1 cellular context compared by ENCODE assay signal in the genomic region with DNA sequence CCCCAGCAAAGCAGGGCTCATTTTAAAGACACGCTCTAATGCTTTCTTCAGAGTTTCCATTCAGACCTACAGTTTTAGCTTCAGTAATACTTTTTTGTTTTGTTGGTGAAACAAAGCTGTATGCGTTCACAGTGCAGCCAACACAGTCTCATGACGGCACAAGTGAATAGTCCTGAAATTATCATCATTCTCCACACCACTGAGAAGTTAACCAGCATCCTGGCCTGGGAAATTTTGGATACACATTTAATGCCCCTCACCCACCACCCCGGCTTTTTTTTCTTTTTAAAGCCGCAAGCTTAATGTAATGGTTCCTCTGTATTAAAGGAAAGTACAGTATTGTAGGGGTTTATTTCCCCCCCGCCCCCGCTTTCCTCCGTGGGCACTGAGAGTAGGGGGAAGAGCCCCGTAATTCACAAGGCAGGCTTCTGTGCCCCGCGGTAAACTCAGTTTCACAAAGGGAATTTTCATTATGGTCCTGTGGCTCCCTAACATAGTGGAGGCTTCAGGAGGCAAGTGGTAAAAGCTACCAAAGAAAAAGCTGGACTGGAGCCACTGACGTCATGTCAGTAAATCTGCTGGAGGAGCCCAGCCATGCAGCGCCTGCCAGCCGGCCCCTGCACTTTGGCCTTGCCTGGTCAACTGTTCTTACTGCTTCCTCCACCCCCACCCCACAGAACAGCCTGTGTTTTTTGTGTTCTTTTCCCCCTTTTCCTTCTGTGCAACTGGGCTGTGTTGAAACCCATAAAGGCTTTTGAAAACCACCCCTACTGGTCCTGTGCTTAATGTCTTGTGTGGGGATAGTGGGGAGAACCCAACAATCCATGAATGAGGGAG.
TF ChIP-seq lines count a peak whose summit lies in the region.

No MANE protein-coding gene starts in this region.

TF ChIP-seq in HEK293, 187 proteins besides CTCF, POLR2A, EP300 and RAD21 (continued from another document):
- TF ChIP-seq HIC1 (tag by site-specific recombination; IDR thresholded peaks at IDR 0.05) (peak; percentile 57; the same call in 1 of the 2 replicates), ZBTB21 (tag by site-specific recombination; IDR thresholded peaks at IDR 0.05) (peak; percentile 45; the same call in 1 of the 2 replicates), ZNF324 (tag by site-specific recombination; IDR thresholded peaks at IDR 0.05) (no peak), SP7 (tag by site-specific recombination; IDR thresholded peaks at IDR 0.05) (no peak), ZXDB (tag by site-specific recombination; IDR thresholded peaks at IDR 0.05) (peak; percentile 91)
- TF ChIP-seq, protein P1, sequence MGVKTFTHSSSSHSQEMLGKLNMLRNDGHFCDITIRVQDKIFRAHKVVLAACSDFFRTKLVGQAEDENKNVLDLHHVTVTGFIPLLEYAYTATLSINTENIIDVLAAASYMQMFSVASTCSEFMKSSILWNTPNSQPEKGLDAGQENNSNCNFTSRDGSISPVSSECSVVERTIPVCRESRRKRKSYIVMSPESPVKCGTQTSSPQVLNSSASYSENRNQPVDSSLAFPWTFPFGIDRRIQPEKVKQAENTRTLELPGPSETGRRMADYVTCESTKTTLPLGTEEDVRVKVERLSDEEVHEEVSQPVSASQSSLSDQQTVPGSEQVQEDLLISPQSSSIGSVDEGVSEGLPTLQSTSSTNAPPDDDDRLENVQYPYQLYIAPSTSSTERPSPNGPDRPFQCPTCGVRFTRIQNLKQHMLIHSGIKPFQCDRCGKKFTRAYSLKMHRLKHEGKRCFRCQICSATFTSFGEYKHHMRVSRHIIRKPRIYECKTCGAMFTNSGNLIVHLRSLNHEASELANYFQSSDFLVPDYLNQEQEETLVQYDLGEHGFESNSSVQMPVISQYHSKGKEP (tag by site-specific recombination; IDR thresholded peaks at IDR 0.05), result peak; percentile 76
